In the genomic region with DNA sequence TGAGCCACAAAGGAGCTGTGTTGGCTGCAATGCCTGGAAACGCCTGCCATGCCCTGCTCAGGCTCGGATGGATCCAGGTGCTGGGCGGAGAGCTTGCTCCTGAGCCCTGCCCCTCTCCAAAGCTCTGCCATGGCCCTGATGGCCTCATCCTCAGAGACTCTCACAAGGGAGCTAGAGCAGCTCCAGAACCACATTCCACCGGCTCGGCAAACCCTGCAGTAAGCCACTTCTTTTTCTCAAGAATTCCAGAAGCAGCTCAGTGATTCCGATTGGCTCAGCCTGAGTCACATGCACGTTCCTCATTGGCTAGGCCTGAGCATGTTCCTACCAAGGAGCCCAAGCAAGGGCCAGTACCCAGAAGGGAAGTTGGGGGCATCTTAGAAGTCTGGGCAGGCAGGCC, we compare ENCODE assay signal across 16 cellular contexts. TPM values are rescaled to one million over a fixed set of nuclear protein-coding genes. Genes with fewer than 3 reads are reported as not detected.
DNase-seq lines count a peak whose midpoint lies in the region; ATAC-seq and TF ChIP-seq lines count a peak whose summit lies in the region.
"Had no signal": no experiment of that assay in that cellular context is flagged by ENCODE, and none has a peak within 500 bp of the region (broad histone marks: within the 10 kb centered on the region; RNA-seq: fewer than 3 reads in every experiment).

No MANE protein-coding gene starts in this region.

- no peaks in the 10 kb centered on the region for H3K36me3 ChIP-seq in GM23338 (ENCODE audit: insufficient read depth)
- peaks cover 2% of the 10 kb centered on the region for H3K36me3 ChIP-seq in endodermal cell (ENCODE audit: control insufficient read depth, insufficient read depth, low read length)
- no peaks in the 10 kb centered on the region for H3K36me3 ChIP-seq in testis (ENCODE audit: low read depth, missing control alignments)
- H3K36me3 ChIP-seq: Peyer's patch had no signal

- H3K4me2 ChIP-seq in GM23338 = no peak overlapping the region
- H3K4me2 ChIP-seq: BLaER1 treated with 17β-estradiol and CSF1 and Interleukin-3, amounts not matched to agents 10 nM and 100 nM had no signal

- TF ChIP-seq POLR2A in testis (IDR thresholded peaks at IDR 0.05) = no peak

- H3K9ac ChIP-seq in endodermal cell (ENCODE audit: extremely low read depth, low read length, poor library complexity, severe bottlenecking) = no peak overlapping the region
- H3K9ac ChIP-seq: BLaER1 treated with 17β-estradiol and CSF1 and Interleukin-3, amounts not matched to agents 10 nM and 100 nM had no signal

- H3K27ac Mint-ChIP-seq in GM23338 (no peak overlapping the region), endodermal cell (no peak overlapping the region), MCF 10A (ENCODE audit: low read depth, unreplicated experiment) (no peak overlapping the region)

- BruUV-seq in MCF 10A (replicated peaks; lab: Mats Ljungman, UMichigan) = no TSS peak

- no peaks in the 10 kb centered on the region for H3F3A ChIP-seq in GM23338 (replicated peaks; ENCODE audit: low read depth)

- H3K4me3 Mint-ChIP-seq in GM23338 (no peak overlapping the region), endodermal cell (no peak overlapping the region), MCF 10A (ENCODE audit: unreplicated experiment) (no peak overlapping the region)

- TF ChIP-seq EP300 in Ishikawa (IDR thresholded peaks at IDR 0.05; ENCODE audit: borderline replicate concordance) = no peak

- ATAC-seq in GM23338 = peak; percentile 21
- no peak for ATAC-seq in GM18861 (IDR thresholded peaks at IDR 0.05; ENCODE audit: unreplicated experiment)
- ATAC-seq: GM12878 had no signal

- H3K27me3 Mint-ChIP-seq in GM23338 (ENCODE audit: insufficient read depth, low read depth, poor library complexity) (peaks cover 2% of the 10 kb centered on the region), endodermal cell (ENCODE audit: insufficient read depth) (peaks cover 17% of the 10 kb centered on the region), MCF 10A (ENCODE audit: insufficient read depth, unreplicated experiment) (no peaks in the 10 kb centered on the region)

- H3K4me1 ChIP-seq in GM23338 (ENCODE audit: insufficient read depth) (no peaks in the 10 kb centered on the region), endodermal cell (ENCODE audit: control insufficient read depth, insufficient read depth, low read length) (no peaks in the 10 kb centered on the region), testis (peaks cover 3% of the 10 kb centered on the region)
- H3K4me1 ChIP-seq: Peyer's patch had no signal

- CTCF ChIA-PET in MCF 10A (lab: Yijun Ruan, JAX) = interaction anchor here (0.7 to 0.8 kb wide), 2 partner anchors 9 to 10 kb away, joined by 3 to 4 read pairs; no protein-coding TSS in a partner anchor

- 0 out of 2 replicates have a peak overlapping the region, but pooled peaks have one; percentile 23 for H2AFZ ChIP-seq in GM23338

- WGBS in endodermal cell (ENCODE audit: insufficient coverage in 1 of 2, insufficient read length in 1 of 2), 2 experiments = 87 to 89% methylated on average over 5 to 7 of the region's 7 CpGs
- 71 to 83% methylated on average over 1 to 7 of the region's 7 CpGs for WGBS in testis, 2 donors

- H3K27me3 ChIP-seq in GM23338 (ENCODE audit: insufficient read depth) (no peaks in the 10 kb centered on the region), endodermal cell (ENCODE audit: control insufficient read depth, insufficient read depth, low read length, poor library complexity, severe bottlenecking) (no peaks in the 10 kb centered on the region), testis (no peaks in the 10 kb centered on the region)
- H3K27me3 ChIP-seq: BLaER1 treated with 17β-estradiol and CSF1 and Interleukin-3, amounts not matched to agents 10 nM and 100 nM; Peyer's patch had no signal

- POLR2A ChIA-PET in MCF 10A (lab: Yijun Ruan, JAX) = no interaction called here

- DNase-seq in GM23338 (ENCODE audit: low spot score) = peak; percentile 12
- DNase-seq in endodermal cell = peak; percentile 57
- peak; percentile 41 for DNase-seq in testis
- no peak for DNase-seq in caudate nucleus (lab: John Stamatoyannopoulos, UW)
- DNase-seq in MCF 10A (ENCODE audit: unreplicated experiment) = no peak
- DNase-seq: DMS153, Karpas-422, NCI-H187 treated with DMSO at 0.1 percent for 48 hours, NCI-H510A, Peyer's patch, SHP77 had no signal

- no peaks in the 10 kb centered on the region; the same call in 2 of the 3 replicates for H3K4me1 Mint-ChIP-seq in GM23338
- H3K4me1 Mint-ChIP-seq in endodermal cell = peaks cover 3% of the 10 kb centered on the region
- H3K4me1 Mint-ChIP-seq in MCF 10A (ENCODE audit: insufficient read depth, unreplicated experiment) = no peaks in the 10 kb centered on the region

- no peaks in the 10 kb centered on the region for H3K9me3 Mint-ChIP-seq in GM23338
- no peaks in the 10 kb centered on the region for H3K9me3 Mint-ChIP-seq in endodermal cell
- peaks cover 2% of the 10 kb centered on the region for H3K9me3 Mint-ChIP-seq in MCF 10A (ENCODE audit: unreplicated experiment)

- H3K27ac ChIP-seq in GM23338 (ENCODE audit: low read depth) = no peak overlapping the region
- no peak overlapping the region for H3K27ac ChIP-seq in endodermal cell (ENCODE audit: low read depth, low read length)
- no peak overlapping the region for H3K27ac ChIP-seq in testis
- H3K27ac ChIP-seq in caudate nucleus (ENCODE audit: low read depth, low read length) = no peak overlapping the region
- H3K27ac ChIP-seq: BLaER1 treated with 17β-estradiol and CSF1 and Interleukin-3, amounts not matched to agents 10 nM and 100 nM; HL-60; Peyer's patch had no signal

- no peaks in the 10 kb centered on the region for H3K36me3 Mint-ChIP-seq in GM23338 (ENCODE audit: low read depth)
- H3K36me3 Mint-ChIP-seq in endodermal cell (ENCODE audit: low read depth) = peaks cover 4% of the 10 kb centered on the region
- H3K36me3 Mint-ChIP-seq in MCF 10A (ENCODE audit: insufficient read depth, unreplicated experiment) = peaks cover 12% of the 10 kb centered on the region

- H3K4me3 ChIP-seq in GM23338 = no peak overlapping the region
- no peak overlapping the region for H3K4me3 ChIP-seq in endodermal cell (ENCODE audit: low read length)
- no peak overlapping the region for H3K4me3 ChIP-seq in testis
- H3K4me3 ChIP-seq: BLaER1 treated with 17β-estradiol and CSF1 and Interleukin-3, amounts not matched to agents 10 nM and 100 nM; GM12878; Peyer's patch had no signal

- no peaks in the 10 kb centered on the region for H3K79me2 ChIP-seq in GM23338 (replicated peaks; ENCODE audit: insufficient read depth)

- no peak for TF ChIP-seq RAD21 in Ishikawa (IDR thresholded peaks at IDR 0.05; ENCODE audit: low read depth)

- H3K9me3 ChIP-seq in endodermal cell (ENCODE audit: control insufficient read depth, low read length) (no peaks in the 10 kb centered on the region), testis (no peaks in the 10 kb centered on the region)
- H3K9me3 ChIP-seq: Peyer's patch had no signal

- H3K9me2 ChIP-seq in GM23338 (ENCODE audit: insufficient read depth) = no peaks in the 10 kb centered on the region

- intact Hi-C loops in testis (cut with DNase I; ENCODE audit: low total_unique reads) (no loop called here), MCF 10A (cut with micrococcal nuclease) (no loop called here)

- H4K20me1 ChIP-seq in GM23338 (replicated peaks; ENCODE audit: insufficient read depth) = no peaks in the 10 kb centered on the region

- TF ChIP-seq CTCF in GM23338 (conservative IDR thresholded peaks at IDR 0.05; ENCODE audit: low read depth in 2 of 2) (no peak), endodermal cell (conservative IDR thresholded peaks at IDR 0.05) (no peak), testis (IDR thresholded peaks at IDR 0.05) (no peak), MCF 10A (IDR thresholded peaks at IDR 0.05; ENCODE audit: unreplicated experiment) (no peak)

TF ChIP-seq in GM23338, 12 proteins besides CTCF, POLR2A, EP300 and RAD21 (continues in another document):
- TF ChIP-seq EZH2phosphoT487 (IDR thresholded peaks at IDR 0.05; ENCODE audit: unreplicated experiment) = no peak

TF ChIP-seq in Ishikawa, 13 proteins besides CTCF, POLR2A, EP300 and RAD21 (continues in another document):
- no peak for TF ChIP-seq FOXM1 (IDR thresholded peaks at IDR 0.05; ENCODE audit: borderline replicate concordance, low read depth)

RNA-seq across cellular contexts. Expression of a gene that starts 24.8 kb away (rescaled TPM):
- total RNA-seq in GM23338 (2014; rRNA removed; shearing (Covaris generic)) = 24.1 and 30.4 TPM in 2 replicates
- polyA plus RNA-seq in GM23338 (2016; fragmentation: Nextera tagmentation; extraction: Ambion mirVana) (16.7 and 19.4 TPM in 2 replicates), testis (ENCODE audit: insufficient read depth, low read depth, low replicate concordance) (32.6 TPM)
- total RNA-seq in endodermal cell (10 to 100 TPM; 22.9 TPM), testis (10 to 100 TPM; 55.7 to 59.3 TPM), MCF 10A (2022) (47.0 and 57.2 TPM in 2 replicates)
- polyA plus RNA-seq in endodermal cell (2013, experiment 1 of 2) = 18.2 TPM
- polyA plus RNA-seq in endodermal cell (2013, experiment 2 of 2) = 15.9 TPM

RNA-seq across cellular contexts. Expression of a gene that starts 32.5 kb away (rescaled TPM):
- 184 and 235 TPM in 2 replicates for total RNA-seq in GM23338 (2014; rRNA removed; shearing (Covaris generic))
- polyA plus RNA-seq in GM23338 (2016; fragmentation: Nextera tagmentation; extraction: Ambion mirVana) (27.4 and 32.8 TPM in 2 replicates), testis (ENCODE audit: insufficient read depth, low read depth, low replicate concordance) (32.5 TPM)
- total RNA-seq in endodermal cell (10 to 100 TPM; 91.5 to 95.9 TPM), testis (10 to 100 TPM; 40.8 to 49.3 TPM), MCF 10A (2022) (12.5 and 17.5 TPM in 2 replicates)
- polyA plus RNA-seq in endodermal cell (2013, experiment 1 of 2) = 106 TPM
- polyA plus RNA-seq in endodermal cell (2013, experiment 2 of 2) = 92.1 TPM

Comparison
In these comparisons a context has a peak if more than half of its experiments do, and no peak if none do; other contexts are left out.
1. DNase-seq: peak in GM23338 (single experiment), endodermal cell (single experiment) and testis (single experiment); none in caudate nucleus (0 of 61) and MCF 10A (single experiment).